17 cellular contexts compared by ENCODE assay signal in the genomic region with DNA sequence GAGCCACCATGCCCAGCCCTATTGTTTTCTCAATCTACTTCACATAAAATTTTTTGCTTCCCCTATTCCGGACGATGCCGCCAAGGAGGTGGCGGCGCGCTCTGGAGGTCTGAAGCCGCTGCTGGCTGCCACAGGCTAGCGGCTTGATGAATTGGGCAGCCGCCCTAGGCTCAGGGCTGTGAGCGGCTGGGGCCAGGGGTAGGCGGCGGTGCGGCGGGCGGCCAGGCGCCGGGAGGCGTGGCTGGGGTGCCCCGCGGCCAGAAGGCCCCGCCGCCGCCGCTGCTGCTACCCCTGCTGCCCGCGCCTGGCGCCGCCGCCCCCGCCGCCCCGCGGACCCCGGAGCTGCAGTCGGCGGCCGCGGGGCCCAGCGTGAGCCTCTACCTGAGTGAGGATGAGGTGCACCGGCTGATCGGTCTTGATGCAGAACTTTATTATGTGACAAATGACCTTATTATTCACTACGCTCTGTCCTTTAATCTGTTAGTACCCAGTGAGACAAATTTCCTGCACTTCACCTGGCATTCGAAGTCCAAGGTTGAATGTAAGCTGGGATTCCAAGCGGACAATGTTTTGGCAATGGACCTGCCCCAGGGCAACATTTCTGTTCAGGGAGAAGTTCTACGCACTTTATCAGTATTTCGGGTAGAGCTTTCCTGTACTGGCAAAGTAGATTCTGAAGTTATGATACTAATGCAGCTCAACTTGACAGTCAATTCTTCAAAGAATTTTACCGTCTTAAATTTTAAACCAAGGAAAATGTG.
"Had no signal": no experiment of that assay in that cellular context is flagged by ENCODE, and none has a peak within 500 bp of the region (broad histone marks: within the 10 kb centered on the region; RNA-seq: fewer than 3 reads in every experiment).

No MANE protein-coding gene starts in this region.

- DNase-seq: activated CD4-positive, alpha-beta T cell treated with anti-CD3 and anti-CD28 coated beads for 36 hours; activated CD4-positive, alpha-beta T cell treated with anti-CD3 and anti-CD28 coated beads, Interleukin-2, amount 50 U/mL, for 48 hours; activated naive CD4-positive, alpha-beta T cell treated with anti-CD3 and anti-CD28 coated beads, Interleukin-2, amount 10 ng/mL, durations not matched to agents 7 days and 5 days; activated T-cell treated with anti-CD3 and anti-CD28 coated beads, Interleukin-2, amount 50 U/mL, for 24 hours; cerebellar nuclear complex; cortex of kidney; gastrocnemius medialis; immature natural killer cell; kidney glomerular epithelial cell; lower lobe of right lung; occipital lobe had no signal

- H3K4me1 ChIP-seq: breast epithelium had no signal

- H3K27me3 ChIP-seq: ascending aorta, breast epithelium, gastrocnemius medialis had no signal

- ATAC-seq: activated CD4-positive, alpha-beta T cell treated with anti-CD3 and anti-CD28 coated beads for 36 hours; gastrocnemius medialis; lower lobe of right lung; natural killer cell treated with Interleukin-12 subunit alpha and Interleukin-12 subunit beta and Interleukin-15 and Interleukin-18, amount 100 ng/mL, for 72 hours had no signal

- H3K36me3 ChIP-seq: breast epithelium, thoracic aorta had no signal

- H3K36me3 Mint-ChIP-seq: natural killer cell treated with Interleukin-12 subunit alpha and Interleukin-12 subunit beta and Interleukin-15 and Interleukin-18, amount 100 ng/mL, for 72 hours had no signal

- H3K4me3 Mint-ChIP-seq: activated CD4-positive, alpha-beta T cell treated with anti-CD3 and anti-CD28 coated beads for 36 hours; activated naive CD4-positive, alpha-beta T cell treated with anti-CD3 and anti-CD28 coated beads, Interleukin-2, amount 10 ng/mL, durations not matched to agents 7 days and 5 days; activated T-cell treated with anti-CD3 and anti-CD28 coated beads, Interleukin-2, amount 50 U/mL, for 24 hours; immature natural killer cell; natural killer cell treated with Interleukin-12 subunit alpha and Interleukin-12 subunit beta and Interleukin-15 and Interleukin-18, amount 100 ng/mL, for 72 hours; T-helper 2 cell treated with Interferon-gamma antibody and Interleukin-4, amounts not matched to agents 5 μg/mL and 100 μg/mL, for 36 hours had no signal

- H3K4me1 Mint-ChIP-seq: activated CD4-positive, alpha-beta T cell treated with anti-CD3 and anti-CD28 coated beads for 36 hours; activated naive CD4-positive, alpha-beta T cell treated with anti-CD3 and anti-CD28 coated beads, Interleukin-2, amount 10 ng/mL, durations not matched to agents 7 days and 5 days; immature natural killer cell had no signal

- H3K27me3 Mint-ChIP-seq: activated CD4-positive, alpha-beta T cell treated with anti-CD3 and anti-CD28 coated beads for 36 hours; activated naive CD4-positive, alpha-beta T cell treated with anti-CD3 and anti-CD28 coated beads, Interleukin-2, amount 10 ng/mL, durations not matched to agents 7 days and 5 days; activated T-cell treated with anti-CD3 and anti-CD28 coated beads, Interleukin-2, amount 50 U/mL, for 24 hours; natural killer cell treated with Interleukin-12 subunit alpha and Interleukin-12 subunit beta and Interleukin-15 and Interleukin-18, amount 100 ng/mL, for 72 hours had no signal

- H3K9me3 Mint-ChIP-seq: activated naive CD4-positive, alpha-beta T cell treated with anti-CD3 and anti-CD28 coated beads, Interleukin-2, amount 10 ng/mL, durations not matched to agents 7 days and 5 days; activated T-cell treated with anti-CD3 and anti-CD28 coated beads, Interleukin-2, amount 50 U/mL, for 24 hours; immature natural killer cell; natural killer cell treated with Interleukin-12 subunit alpha and Interleukin-12 subunit beta and Interleukin-15 and Interleukin-18, amount 100 ng/mL, for 72 hours; T-helper 2 cell treated with Interferon-gamma antibody and Interleukin-4, amounts not matched to agents 5 μg/mL and 100 μg/mL, for 36 hours had no signal

- H3K27ac ChIP-seq: lower lobe of right lung had no signal

- H3K4me3 ChIP-seq: ascending aorta, breast epithelium, gastrocnemius medialis, lower lobe of right lung, skin epidermis, thoracic aorta had no signal

- H3K27ac Mint-ChIP-seq: activated CD4-positive, alpha-beta T cell treated with anti-CD3 and anti-CD28 coated beads for 36 hours; immature natural killer cell; natural killer cell treated with Interleukin-12 subunit alpha and Interleukin-12 subunit beta and Interleukin-15 and Interleukin-18, amount 100 ng/mL, for 72 hours; T-helper 2 cell treated with Interferon-gamma antibody and Interleukin-4, amounts not matched to agents 5 μg/mL and 100 μg/mL, for 36 hours had no signal

- H3K9me3 ChIP-seq: ascending aorta, breast epithelium, gastrocnemius medialis, lower lobe of right lung, thoracic aorta had no signal
